Comparison of ENCODE assay signal across 8 cellular contexts in the genomic region with DNA sequence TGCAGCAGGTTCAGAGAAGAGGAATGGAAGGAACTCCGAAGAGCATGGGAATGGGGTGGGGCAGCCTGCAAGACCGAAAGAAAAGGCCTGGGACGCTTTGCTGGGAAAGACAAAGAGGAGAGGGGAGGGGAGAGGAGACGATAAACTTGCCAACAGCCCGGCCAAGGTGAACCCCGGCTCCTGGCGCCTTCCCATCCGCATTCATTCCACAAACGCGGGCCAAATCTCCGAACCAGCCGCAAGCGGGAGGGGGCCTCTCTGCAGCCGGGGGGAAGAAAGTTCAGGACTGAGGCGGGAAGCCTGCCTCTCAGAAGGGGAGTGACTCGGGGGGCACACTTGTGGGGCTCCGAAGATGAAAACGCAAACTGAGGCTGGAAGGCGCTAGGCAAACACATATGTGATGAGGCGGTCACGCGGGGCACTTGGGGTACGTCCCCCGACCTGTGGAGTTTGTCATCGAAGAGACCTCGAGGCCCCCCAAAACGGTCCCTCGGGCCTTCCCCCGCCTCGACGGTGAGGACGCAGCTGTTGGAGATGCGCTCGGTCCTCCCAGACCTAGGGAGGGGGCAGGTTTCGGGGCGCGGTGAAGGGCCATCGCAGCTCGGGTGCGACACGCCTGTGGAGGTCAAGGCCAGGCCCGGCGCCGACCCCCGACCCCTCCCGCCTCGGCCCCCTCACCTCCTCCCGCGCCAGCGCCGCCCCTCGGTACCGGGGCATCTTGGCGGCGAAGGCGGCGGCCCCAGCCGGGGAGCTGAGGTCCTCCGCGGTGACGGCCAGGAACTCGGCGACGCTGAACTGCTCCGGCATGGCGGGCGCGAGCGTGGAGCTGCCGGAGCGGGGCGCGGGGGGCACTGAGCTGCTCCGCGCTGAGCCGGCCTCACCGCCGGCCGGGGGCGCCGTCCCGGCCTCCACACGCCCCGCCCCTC. TPM values are rescaled to one million over a fixed set of nuclear protein-coding genes. Genes with fewer than 3 reads are reported as not detected.
DNase-seq lines count a peak whose midpoint lies in the region; ATAC-seq lines count a peak whose summit lies in the region.

TSS of gene ASAP3 (minus strand) at position 853 of the 926 bp plus-strand sequence. CDS start at position 807, 46 bp downstream.

- H3K27me3 Mint-ChIP-seq in central memory CD8-positive, alpha-beta T cell = peaks cover 41% of the 10 kb centered on the region
- H3K27me3 Mint-ChIP-seq in stimulated activated naive CD8-positive, alpha-beta T cell treated with anti-CD3 and anti-CD28 coated beads, Interleukin-15, Interleukin-2, amounts not matched to agents 100 ng/mL and 50 ng/mL, for 24 hours = peaks cover 36% of the 10 kb centered on the region

- DNase-seq in activated gamma-delta T cell treated with Interleukin-2 at 50 U/mL for 16 hours (peak; percentile 15), activated gamma-delta T cell (lab: John Stamatoyannopoulos, UW) (no peak), RKO (ENCODE audit: low spot score) (peak; percentile 15), left colon (peak; percentile 44 to 50), LoVo (ENCODE audit: low spot score) (no peak)
- no peak for DNase-seq in central memory CD8-positive, alpha-beta T cell (ENCODE audit: low spot score in 2 of 2)

- no peak within 1 kb of the TSS for H3K27ac Mint-ChIP-seq in central memory CD8-positive, alpha-beta T cell (ENCODE audit: low read depth)
- H3K27ac Mint-ChIP-seq in stimulated activated naive CD8-positive, alpha-beta T cell treated with anti-CD3 and anti-CD28 coated beads, Interleukin-15, Interleukin-2, amounts not matched to agents 100 ng/mL and 50 ng/mL, for 24 hours = peak within 1 kb of the TSS; percentile 40

- intact Hi-C loops in left colon (cut with DNase I, micrococcal nuclease) = no loop called here

- H3K4me3 Mint-ChIP-seq in central memory CD8-positive, alpha-beta T cell = peak within 1 kb of the TSS; percentile 82
- H3K4me3 Mint-ChIP-seq in stimulated activated naive CD8-positive, alpha-beta T cell treated with anti-CD3 and anti-CD28 coated beads, Interleukin-15, Interleukin-2, amounts not matched to agents 100 ng/mL and 50 ng/mL, for 24 hours = peak within 1 kb of the TSS; percentile 78

- no peaks in the 10 kb centered on the region for H3K9me3 Mint-ChIP-seq in central memory CD8-positive, alpha-beta T cell
- H3K9me3 Mint-ChIP-seq in stimulated activated naive CD8-positive, alpha-beta T cell treated with anti-CD3 and anti-CD28 coated beads, Interleukin-15, Interleukin-2, amounts not matched to agents 100 ng/mL and 50 ng/mL, for 24 hours = no peaks in the 10 kb centered on the region

- H3K4me1 Mint-ChIP-seq in central memory CD8-positive, alpha-beta T cell = peaks cover 16% of the 10 kb centered on the region
- peaks cover 23% of the 10 kb centered on the region for H3K4me1 Mint-ChIP-seq in stimulated activated naive CD8-positive, alpha-beta T cell treated with anti-CD3 and anti-CD28 coated beads, Interleukin-15, Interleukin-2, amounts not matched to agents 100 ng/mL and 50 ng/mL, for 24 hours (ENCODE audit: low read depth)

- ATAC-seq in central memory CD8-positive, alpha-beta T cell (replicated peaks; ENCODE audit: extremely low read depth, poor library complexity, severe bottlenecking) = peak; percentile 52
- ATAC-seq in left colon (peak; percentile 22), HG02973 (IDR thresholded peaks at IDR 0.05; ENCODE audit: unreplicated experiment) (no peak)

- peaks cover 2% of the 10 kb centered on the region for H3K36me3 Mint-ChIP-seq in central memory CD8-positive, alpha-beta T cell (ENCODE audit: insufficient read depth)
- no peaks in the 10 kb centered on the region for H3K36me3 Mint-ChIP-seq in stimulated activated naive CD8-positive, alpha-beta T cell treated with anti-CD3 and anti-CD28 coated beads, Interleukin-15, Interleukin-2, amounts not matched to agents 100 ng/mL and 50 ng/mL, for 24 hours (ENCODE audit: low read depth)

RNA-seq across cellular contexts. Expression of gene ASAP3, which starts in this region (rescaled TPM):
- total RNA-seq in left colon = 10 to 100 TPM; 33.9 to 47.1 TPM

Comparison
In these comparisons a context has a peak if more than half of its experiments do, and no peak if none do; other contexts are left out.
1. DNase-seq: peak in activated gamma-delta T cell treated with Interleukin-2 at 50 U/mL for 16 hours (single experiment), RKO (single experiment) and left colon (2 of 2); none in activated gamma-delta T cell (single experiment), central memory CD8-positive, alpha-beta T cell (0 of 2) and LoVo (single experiment).